Comparison of ENCODE assay signal across 11 cellular contexts in the genomic region with DNA sequence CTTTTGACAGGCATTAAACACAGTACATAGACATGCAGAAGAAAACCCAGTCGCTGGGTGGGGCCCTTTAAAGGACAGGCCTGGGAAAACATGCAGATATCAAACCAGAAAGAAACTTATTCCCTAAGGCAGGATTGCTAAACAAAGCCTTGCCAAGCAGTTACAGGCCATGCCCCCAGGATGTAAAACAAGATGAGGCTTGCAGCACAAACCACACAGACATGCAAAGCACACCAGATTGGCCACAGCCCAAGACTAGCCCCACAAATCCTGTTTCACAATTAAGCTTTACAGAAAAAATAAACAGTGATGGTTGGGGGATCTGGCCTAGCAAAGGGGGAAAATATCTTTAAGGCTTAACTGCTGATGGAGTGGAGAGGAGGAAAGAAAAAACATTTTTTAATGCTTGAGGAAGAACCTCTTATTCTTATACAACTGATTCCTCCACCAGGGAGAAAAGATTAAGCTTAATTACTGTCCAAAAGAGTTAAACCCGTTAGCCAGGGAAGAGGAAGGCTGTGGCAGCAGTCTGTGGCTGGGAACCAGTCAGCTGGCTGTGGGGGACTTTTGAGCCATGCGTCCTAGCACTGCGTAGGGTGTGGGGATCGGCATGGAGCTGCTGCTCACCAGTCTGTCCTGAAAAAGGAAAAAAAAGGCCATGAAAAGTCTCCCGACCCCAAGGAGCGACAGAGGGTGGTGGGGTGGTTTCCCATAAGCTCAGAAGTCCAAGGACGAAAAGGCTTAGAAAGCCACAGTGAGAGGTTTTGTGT. TPM values are rescaled to one million over a fixed set of nuclear protein-coding genes. Genes with fewer than 3 reads are reported as not detected.
A peak's percentile ranks its signal among the peaks of the same experiment; 100 is the strongest.
DNase-seq lines count a peak whose midpoint lies in the region; TF ChIP-seq lines count a peak whose summit lies in the region.
"Had no signal": no experiment of that assay in that cellular context is flagged by ENCODE, and none has a peak within 500 bp of the region (broad histone marks: within the 10 kb centered on the region; RNA-seq: fewer than 3 reads in every experiment).

No MANE protein-coding gene starts in this region.

- H3K27ac ChIP-seq in substantia nigra (ENCODE audit: low read depth, low read length, poor library complexity, severe bottlenecking): no peak overlapping the region

- WGBS in lower leg skin, 2 donors: 72 to 74% methylated on average over 8 of the region's 8 CpGs

- H3K4me3 ChIP-seq in fibroblast of villous mesenchyme (ENCODE audit: low read depth, low read length) (no peak overlapping the region), lower leg skin (ENCODE audit: low read depth, poor library complexity, severe bottlenecking) (no peak overlapping the region)

- TF ChIP-seq CTCF in fibroblast of villous mesenchyme (IDR thresholded peaks at IDR 0.05; ENCODE audit: insufficient read depth, low read depth, low read length): no peak
- no peak for TF ChIP-seq CTCF in lower leg skin (IDR thresholded peaks at IDR 0.05)

- TF ChIP-seq POLR2A in lower leg skin (IDR thresholded peaks at IDR 0.05): no peak

- intact Hi-C loops in lower leg skin (cut with DNase I; ENCODE audit: low total_unique reads): no loop called here

- DNase-seq in DMS 273 (lab: John Stamatoyannopoulos, UW; ENCODE audit: unreplicated experiment): peak; percentile 89
- DNase-seq in GOT3 (lab: John Stamatoyannopoulos, UW): peak; percentile 8
- peak; percentile 91 for DNase-seq in NCI-H82 (lab: John Stamatoyannopoulos, UW)
- peak; percentile 83 for DNase-seq in fibroblast of villous mesenchyme (ENCODE audit: low read depth)
- no peak for DNase-seq in CD1c-positive myeloid dendritic cell (ENCODE audit: extremely low spot score)
- no peak for DNase-seq in stimulated activated CD4-positive, alpha-beta T cell treated with anti-CD3 and anti-CD28 coated beads, Interleukin-1b, Interleukin-23, amount 100 ng/mL, for 48 hours
- no peak for DNase-seq in lower leg skin (ENCODE audit: low spot score in 2 of 2)
- DNase-seq in substantia nigra (lab: John Stamatoyannopoulos, UW): no peak
- DNase-seq: activated naive CD4-positive, alpha-beta T cell; NCI-H2029 treated with DMSO at 0.1 percent for 48 hours had no signal

RNA-seq across cellular contexts. Expression of a gene that starts 28.4 kb away (rescaled TPM):
- total RNA-seq in fibroblast of villous mesenchyme (0.32 and 1.3 TPM in 2 replicates), lower leg skin (under 1 TPM in 2 of 4 donors, not detected in 2; 0.12 to 0.19 TPM)
- total RNA-seq: lung microvascular endothelial cell had no signal

Comparison
In these comparisons a context has a peak if more than half of its experiments do, and no peak if none do; other contexts are left out.
1. DNase-seq: peak in DMS 273 (single experiment), GOT3 (single experiment), NCI-H82 (single experiment) and fibroblast of villous mesenchyme (single experiment); none in CD1c-positive myeloid dendritic cell (single experiment), stimulated activated CD4-positive, alpha-beta T cell treated with anti-CD3 and anti-CD28 coated beads, Interleukin-1b, Interleukin-23, amount 100 ng/mL, for 48 hours (single experiment), lower leg skin (0 of 2) and substantia nigra (0 of 49).